25 cellular contexts compared by ENCODE assay signal in genomic region chr7:4026941-4027340, GRCh38.
"Had no signal": no experiment of that assay in that cellular context is flagged by ENCODE, and none has a peak within 500 bp of the region (broad histone marks: within the 10 kb centered on the region; RNA-seq: fewer than 3 reads in every experiment).

No MANE protein-coding gene starts in this region.

- DNase-seq: activated CD4-positive, alpha-beta memory T cell treated with anti-CD3 and anti-CD28 coated beads, Interleukin-2, amount 10 ng/mL, durations not matched to agents 7 days and 5 days; activated CD4-positive, alpha-beta T cell treated with anti-CD3 and anti-CD28 coated beads for 36 hours; activated CD4-positive, alpha-beta T cell treated with anti-CD3 and anti-CD28 coated beads, Interleukin-2, amount 10 ng/mL, durations not matched to agents 24 days and 14 days; activated CD4-positive, CD25-positive, alpha-beta regulatory T cell; activated CD4-positive, CD25-positive, alpha-beta regulatory T cell treated with anti-CD3 and anti-CD28 coated beads, Interleukin-2, amount 50 U/mL, for 72 hours; activated CD8-positive, alpha-beta memory T cell treated with anti-CD3 and anti-CD28 coated beads, Interleukin-2, amount 50 U/mL, for 48 hours; activated gamma-delta T cell; activated naive CD4-positive, alpha-beta T cell; activated naive CD4-positive, alpha-beta T cell treated with anti-CD3 and anti-CD28 coated beads, Interleukin-2, amount 10 ng/mL, durations not matched to agents 7 days and 5 days; activated naive CD8-positive, alpha-beta T cell treated with anti-CD3 and anti-CD28 coated beads, Interleukin-2, amount 10 ng/mL, durations not matched to agents 7 days and 5 days; activated T-cell treated with anti-CD3 and anti-CD28 coated beads for 4 hours; activated T-cell treated with anti-CD3 and anti-CD28 coated beads, Interleukin-2, amount 50 U/mL, for 24 hours; activated T-cell treated with anti-CD3 and anti-CD28 coated beads, Interleukin-2, amount 50 U/mL, for 72 hours; brain microvascular endothelial cell; cortex of kidney; dermis blood vessel endothelial cell; effector CD4-positive, alpha-beta T cell; effector memory CD8-positive, alpha-beta T cell; esophagus squamous epithelium; foreskin melanocyte; T-helper 2 cell had no signal

- H3K4me1 ChIP-seq: esophagus squamous epithelium, gastroesophageal sphincter had no signal

- H3K4me1 Mint-ChIP-seq: activated CD4-positive, alpha-beta memory T cell treated with anti-CD3 and anti-CD28 coated beads, Interleukin-2, amount 10 ng/mL, durations not matched to agents 7 days and 5 days; activated CD4-positive, alpha-beta T cell treated with anti-CD3 and anti-CD28 coated beads for 36 hours; activated CD4-positive, alpha-beta T cell treated with anti-CD3 and anti-CD28 coated beads, Interleukin-2, amount 10 ng/mL, durations not matched to agents 24 days and 14 days; activated naive CD4-positive, alpha-beta T cell treated with anti-CD3 and anti-CD28 coated beads, Interleukin-2, amount 10 ng/mL, durations not matched to agents 7 days and 5 days; activated naive CD8-positive, alpha-beta T cell treated with anti-CD3 and anti-CD28 coated beads, Interleukin-2, amount 10 ng/mL, durations not matched to agents 7 days and 5 days; central memory CD8-positive, alpha-beta T cell had no signal

- H3K27me3 ChIP-seq: brain microvascular endothelial cell, gastroesophageal sphincter had no signal

- H3K27ac ChIP-seq: brain microvascular endothelial cell, epithelial cell of prostate, esophagus squamous epithelium, gastroesophageal sphincter had no signal

- H3K36me3 ChIP-seq: brain microvascular endothelial cell, esophagus squamous epithelium, gastroesophageal sphincter had no signal

- H3K27ac Mint-ChIP-seq: activated CD4-positive, alpha-beta memory T cell treated with anti-CD3 and anti-CD28 coated beads, Interleukin-2, amount 10 ng/mL, durations not matched to agents 7 days and 5 days; activated CD4-positive, alpha-beta T cell treated with anti-CD3 and anti-CD28 coated beads for 36 hours; activated CD4-positive, alpha-beta T cell treated with anti-CD3 and anti-CD28 coated beads, Interleukin-2, amount 10 ng/mL, durations not matched to agents 24 days and 14 days; activated naive CD4-positive, alpha-beta T cell treated with anti-CD3 and anti-CD28 coated beads, Interleukin-2, amount 10 ng/mL, durations not matched to agents 7 days and 5 days; activated naive CD4-positive, alpha-beta T cell treated with anti-CD3 and anti-CD28 coated beads, Interleukin-2, amount 50 U/mL, for 72 hours; activated naive CD8-positive, alpha-beta T cell treated with anti-CD3 and anti-CD28 coated beads, Interleukin-2, amount 10 ng/mL, durations not matched to agents 7 days and 5 days; activated T-cell treated with anti-CD3 and anti-CD28 coated beads, Interleukin-2, amount 50 U/mL, for 24 hours; activated T-cell treated with anti-CD3 and anti-CD28 coated beads, Interleukin-2, amount 50 U/mL, for 72 hours; effector memory CD8-positive, alpha-beta T cell had no signal

- H3K9me3 Mint-ChIP-seq: activated CD4-positive, alpha-beta memory T cell treated with anti-CD3 and anti-CD28 coated beads, Interleukin-2, amount 10 ng/mL, durations not matched to agents 7 days and 5 days; activated CD4-positive, alpha-beta T cell treated with anti-CD3 and anti-CD28 coated beads, Interleukin-2, amount 10 ng/mL, durations not matched to agents 24 days and 14 days; activated naive CD4-positive, alpha-beta T cell treated with anti-CD3 and anti-CD28 coated beads, Interleukin-2, amount 10 ng/mL, durations not matched to agents 7 days and 5 days; activated naive CD4-positive, alpha-beta T cell treated with anti-CD3 and anti-CD28 coated beads, Interleukin-2, amount 50 U/mL, for 72 hours; activated naive CD8-positive, alpha-beta T cell treated with anti-CD3 and anti-CD28 coated beads, Interleukin-2, amount 10 ng/mL, durations not matched to agents 7 days and 5 days; activated T-cell treated with anti-CD3 and anti-CD28 coated beads, Interleukin-2, amount 50 U/mL, for 24 hours; activated T-cell treated with anti-CD3 and anti-CD28 coated beads, Interleukin-2, amount 50 U/mL, for 72 hours; central memory CD8-positive, alpha-beta T cell; effector memory CD8-positive, alpha-beta T cell had no signal

- H3K27me3 Mint-ChIP-seq: activated CD4-positive, alpha-beta memory T cell treated with anti-CD3 and anti-CD28 coated beads, Interleukin-2, amount 10 ng/mL, durations not matched to agents 7 days and 5 days; activated CD4-positive, alpha-beta T cell treated with anti-CD3 and anti-CD28 coated beads for 36 hours; activated CD4-positive, alpha-beta T cell treated with anti-CD3 and anti-CD28 coated beads, Interleukin-2, amount 10 ng/mL, durations not matched to agents 24 days and 14 days; activated naive CD4-positive, alpha-beta T cell treated with anti-CD3 and anti-CD28 coated beads, Interleukin-2, amount 10 ng/mL, durations not matched to agents 7 days and 5 days; activated naive CD8-positive, alpha-beta T cell treated with anti-CD3 and anti-CD28 coated beads, Interleukin-2, amount 10 ng/mL, durations not matched to agents 7 days and 5 days had no signal

- ATAC-seq: activated CD4-positive, alpha-beta T cell treated with anti-CD3 and anti-CD28 coated beads for 36 hours; activated naive CD4-positive, alpha-beta T cell treated with anti-CD3 and anti-CD28 coated beads, Interleukin-2, amount 50 U/mL, for 72 hours; activated T-cell treated with anti-CD3 and anti-CD28 coated beads, Interleukin-2, amount 50 U/mL, for 72 hours; effector memory CD8-positive, alpha-beta T cell; gastroesophageal sphincter had no signal

- H3K4me3 ChIP-seq: esophagus squamous epithelium, gastroesophageal sphincter had no signal

- H3K36me3 Mint-ChIP-seq: activated naive CD4-positive, alpha-beta T cell treated with anti-CD3 and anti-CD28 coated beads, Interleukin-2, amount 10 ng/mL, durations not matched to agents 7 days and 5 days; activated naive CD4-positive, alpha-beta T cell treated with anti-CD3 and anti-CD28 coated beads, Interleukin-2, amount 50 U/mL, for 72 hours; activated naive CD8-positive, alpha-beta T cell treated with anti-CD3 and anti-CD28 coated beads, Interleukin-2, amount 10 ng/mL, durations not matched to agents 7 days and 5 days had no signal

- H3K4me3 Mint-ChIP-seq: activated CD4-positive, alpha-beta memory T cell treated with anti-CD3 and anti-CD28 coated beads, Interleukin-2, amount 10 ng/mL, durations not matched to agents 7 days and 5 days; activated CD4-positive, alpha-beta T cell treated with anti-CD3 and anti-CD28 coated beads for 36 hours; activated CD4-positive, alpha-beta T cell treated with anti-CD3 and anti-CD28 coated beads, Interleukin-2, amount 10 ng/mL, durations not matched to agents 24 days and 14 days; activated naive CD4-positive, alpha-beta T cell treated with anti-CD3 and anti-CD28 coated beads, Interleukin-2, amount 10 ng/mL, durations not matched to agents 7 days and 5 days; activated naive CD8-positive, alpha-beta T cell treated with anti-CD3 and anti-CD28 coated beads, Interleukin-2, amount 10 ng/mL, durations not matched to agents 7 days and 5 days; activated T-cell treated with anti-CD3 and anti-CD28 coated beads, Interleukin-2, amount 50 U/mL, for 24 hours; activated T-cell treated with anti-CD3 and anti-CD28 coated beads, Interleukin-2, amount 50 U/mL, for 72 hours; central memory CD8-positive, alpha-beta T cell; effector memory CD8-positive, alpha-beta T cell had no signal

- H3K9me3 ChIP-seq: esophagus squamous epithelium, gastroesophageal sphincter had no signal
